Comparison of ENCODE assay signal across 1 cellular context in the genomic region with DNA sequence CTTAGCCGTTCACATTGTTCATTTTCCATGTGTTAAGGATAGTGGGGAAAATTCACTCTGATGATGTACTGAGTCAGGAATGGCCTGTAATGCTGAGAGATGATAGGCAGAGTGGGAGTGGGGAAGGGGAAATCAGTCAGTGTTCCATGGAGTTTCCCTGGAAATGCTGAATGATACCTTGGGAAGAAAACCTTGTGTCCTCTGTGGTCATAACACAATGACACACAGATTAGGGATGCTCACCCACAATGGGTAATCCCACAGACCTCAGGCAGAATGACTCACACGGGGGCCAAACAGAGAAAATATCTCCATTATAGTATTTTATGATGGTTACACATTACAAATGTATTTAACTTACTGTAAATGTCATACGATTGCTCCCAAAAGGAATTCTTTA.
A peak's percentile ranks its signal among the peaks of the same experiment; 100 is the strongest.
TF ChIP-seq lines count a peak whose summit lies in the region.

No MANE protein-coding gene starts in this region.

TF ChIP-seq in IMR-90, 13 proteins besides CTCF, POLR2A, EP300 and RAD21 (continued from another document):
- TF ChIP-seq RCOR1 (IDR thresholded peaks at IDR 0.05; ENCODE audit: insufficient replicate concordance, low read length) (peak; percentile 75), MAZ (IDR thresholded peaks at IDR 0.05; ENCODE audit: borderline replicate concordance, low read depth, low read length) (peak; percentile 39; the same call in 1 of the 2 replicates), CEBPB (IDR thresholded peaks at IDR 0.05; ENCODE audit: low read depth, low read length) (peak; percentile 42; the same call in 1 of the 2 replicates), MXI1 (IDR thresholded peaks at IDR 0.05; ENCODE audit: borderline replicate concordance, low read depth, low read length) (no peak), BHLHE40 (IDR thresholded peaks at IDR 0.05; ENCODE audit: low read depth, low read length) (peak; percentile 54; the same call in 1 of the 2 replicates)
- TF ChIP-seq, protein P1, sequence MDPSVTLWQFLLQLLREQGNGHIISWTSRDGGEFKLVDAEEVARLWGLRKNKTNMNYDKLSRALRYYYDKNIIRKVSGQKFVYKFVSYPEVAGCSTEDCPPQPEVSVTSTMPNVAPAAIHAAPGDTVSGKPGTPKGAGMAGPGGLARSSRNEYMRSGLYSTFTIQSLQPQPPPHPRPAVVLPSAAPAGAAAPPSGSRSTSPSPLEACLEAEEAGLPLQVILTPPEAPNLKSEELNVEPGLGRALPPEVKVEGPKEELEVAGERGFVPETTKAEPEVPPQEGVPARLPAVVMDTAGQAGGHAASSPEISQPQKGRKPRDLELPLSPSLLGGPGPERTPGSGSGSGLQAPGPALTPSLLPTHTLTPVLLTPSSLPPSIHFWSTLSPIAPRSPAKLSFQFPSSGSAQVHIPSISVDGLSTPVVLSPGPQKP (IDR thresholded peaks at IDR 0.05; ENCODE audit: borderline replicate concordance, low read depth, low read length) = no peak
TF ChIP-seq in IMR-90: peak in this region for 5.
